ENCODE assay signal across 8 cellular contexts in genomic region chr16:88569985-88570690, GRCh38.
A peak's percentile ranks its signal among the peaks of the same experiment; 100 is the strongest.
DNase-seq lines count a peak whose midpoint lies in the region; ATAC-seq and FAIRE-seq lines count a peak whose summit lies in the region.

Gene ZC3H18 (plus strand): TSS chr16:88570403. CDS start chr16:88577124, 6,721 bp downstream.

- FAIRE-seq in GM19239 (lab: Jason Lieb, UNC) = peak; percentile 89

- H3K27ac ChIP-seq in cingulate gyrus (ENCODE audit: low read depth, low read length) = peak within 1 kb of the TSS; percentile 75

- ATAC-seq in HG03442 (IDR thresholded peaks at IDR 0.05; ENCODE audit: unreplicated experiment) = peak; percentile 74

- peak; percentile 100 for DNase-seq in AG20443 (ENCODE audit: low spot score)
- peak; percentile 99 for DNase-seq in GM19239 (ENCODE audit: insufficient read length, low spot score)
- DNase-seq in NCI-H524 treated with DMSO at 0.1 percent for 48 hours (lab: John Stamatoyannopoulos, UW) = peak; percentile 58
- DNase-seq in activated CD4-positive, alpha-beta T cell treated with anti-CD3 and anti-CD28 coated beads for 4 hours = peak; percentile 98 to 99
- DNase-seq in kidney tubule cell (ENCODE audit: low spot score) = peak; percentile 96
- DNase-seq in stimulated activated CD4-positive, alpha-beta T cell treated with anti-CD3 and anti-CD28 coated beads, Interleukin-1b, Interleukin-23, amount 100 ng/mL, for 1 hour (ENCODE audit: low read depth in 2 of 2) = peak; percentile 96 to 98

Comparison
In these comparisons a context has a peak if more than half of its experiments do, and no peak if none do; other contexts are left out.
1. Peak in every context shown above with its lines: DNase-seq, ATAC-seq and H3K27ac ChIP-seq.